In genomic region chr2:10341193-10341592, GRCh38 we compare ENCODE assay signal across 1 cellular context.
TF ChIP-seq lines count a peak whose summit lies in the region.

No MANE protein-coding gene starts in this region.

TF ChIP-seq in HCT116, 20 proteins besides CTCF, POLR2A, EP300 and RAD21 (continued from another document):
- TF ChIP-seq ZBTB33 (IDR thresholded peaks at IDR 0.05; ENCODE audit: extremely low read depth, insufficient replicate concordance, low read length) (no peak), EZH2phosphoT487 (IDR thresholded peaks at IDR 0.05; ENCODE audit: borderline replicate concordance) (no peak), FOSL1 (IDR thresholded peaks at IDR 0.05; ENCODE audit: low read depth) (peak; percentile 38; the same call in 1 of the 2 replicates), JUND (IDR thresholded peaks at IDR 0.05) (peak; percentile 32; the same call in 1 of the 2 replicates), REST (IDR thresholded peaks at IDR 0.05; ENCODE audit: low read depth) (no peak), EZH2 (IDR thresholded peaks at IDR 0.05) (no peak), SIN3A (IDR thresholded peaks at IDR 0.05; ENCODE audit: low read depth) (no peak), YY1 (IDR thresholded peaks at IDR 0.05; ENCODE audit: extremely low read depth, insufficient replicate concordance, low read depth, low read length) (no peak), SRF (IDR thresholded peaks at IDR 0.05; ENCODE audit: low read depth) (no peak), ELF1 (IDR thresholded peaks at IDR 0.05; ENCODE audit: borderline replicate concordance, low read depth) (no peak), SP1 (IDR thresholded peaks at IDR 0.05; ENCODE audit: low read depth) (no peak), POLR2AphosphoS5 (IDR thresholded peaks at IDR 0.05; ENCODE audit: low read depth, low read length) (no peak), CBX3 (IDR thresholded peaks at IDR 0.05; ENCODE audit: low read depth) (no peak), MAX (IDR thresholded peaks at IDR 0.05) (no peak), EGR1 (IDR thresholded peaks at IDR 0.05; ENCODE audit: low read depth) (no peak), ZFX (IDR thresholded peaks at IDR 0.05) (no peak), ZNF274 (IDR thresholded peaks at IDR 0.05; ENCODE audit: low read depth, low read length) (no peak), TCF7L2 (IDR thresholded peaks at IDR 0.05; ENCODE audit: borderline replicate concordance, extremely low read depth, insufficient read depth, insufficient read length) (no peak)
